Comparison of ENCODE assay signal across 20 cellular contexts in the genomic region with DNA sequence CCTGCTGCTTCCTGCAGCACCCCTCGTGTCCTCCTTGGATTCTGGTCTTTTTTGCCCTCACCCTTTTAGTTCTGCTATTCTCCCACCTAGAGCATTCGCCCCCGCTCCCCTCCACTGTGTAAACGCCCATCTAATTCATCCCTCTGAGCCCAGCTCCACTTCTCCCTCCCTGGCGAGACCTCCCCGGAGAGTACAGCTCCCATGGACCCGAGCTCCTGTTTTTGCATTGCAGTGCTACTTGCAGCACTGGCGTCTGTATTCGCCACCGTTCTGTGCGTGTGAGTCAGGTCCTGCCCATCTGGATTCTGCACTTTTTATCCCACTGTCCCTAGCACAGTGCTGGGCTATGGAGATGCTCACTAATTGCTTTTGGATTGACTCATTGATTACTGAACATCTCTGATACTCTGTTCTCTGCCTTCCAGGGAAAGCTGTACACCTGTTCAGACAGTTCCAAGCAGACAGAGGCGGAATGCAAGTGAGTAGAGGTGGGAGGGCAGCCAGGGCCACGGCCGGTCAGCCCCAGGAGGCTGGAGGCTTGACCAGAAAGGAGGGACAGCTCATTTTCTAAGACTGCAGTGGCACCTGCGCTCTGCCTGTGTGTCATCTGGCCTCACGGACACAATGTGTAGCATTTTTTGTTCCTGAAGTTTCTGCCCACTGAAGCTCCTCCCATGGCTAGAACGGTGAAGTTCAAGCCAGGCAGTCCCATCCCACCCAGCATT.
DNase-seq lines count a peak whose midpoint lies in the region; ATAC-seq, FAIRE-seq and TF ChIP-seq lines count a peak whose summit lies in the region.
"Had no signal": no experiment of that assay in that cellular context is flagged by ENCODE, and none has a peak within 500 bp of the region (broad histone marks: within the 10 kb centered on the region; RNA-seq: fewer than 3 reads in every experiment).

No MANE protein-coding gene starts in this region.

- peak overlapping the region; percentile 16 for H3K27ac ChIP-seq in angular gyrus (ENCODE audit: low read depth, low read length)
- H3K27ac ChIP-seq in sigmoid colon, result no peak overlapping the region
- H3K27ac ChIP-seq in brain microvascular endothelial cell, result no peak overlapping the region
- H3K27ac ChIP-seq: BLaER1 treated with 17β-estradiol and CSF1 and Interleukin-3, amounts not matched to agents 10 nM and 100 nM; C4-2B had no signal

- peak; percentile 23 for FAIRE-seq in urothelium cell line (lab: Jason Lieb, UNC)
- FAIRE-seq: A204.1, D721Med, G401.6, GM12891 had no signal

- no peak for TF ChIP-seq EP300 in sigmoid colon (IDR thresholded peaks at IDR 0.05)

- 88 to 89% methylated on average over 17 of the region's 17 CpGs for WGBS in sigmoid colon, 2 donors

- no peak overlapping the region for H3K4me3 ChIP-seq in sigmoid colon
- H3K4me3 ChIP-seq in brain microvascular endothelial cell (ENCODE audit: low read depth, low read length), result no peak overlapping the region
- H3K4me3 ChIP-seq: BLaER1 treated with 17β-estradiol and CSF1 and Interleukin-3, amounts not matched to agents 10 nM and 100 nM had no signal

- H3K4me1 ChIP-seq in sigmoid colon, result no peaks in the 10 kb centered on the region
- H3K4me1 ChIP-seq: Caco-2 had no signal

- DNase-seq in sigmoid colon (peak; percentile 11), urothelium cell line (ENCODE audit: low spot score) (no peak), brain microvascular endothelial cell (no peak), NCI-H524 treated with DMSO at 0.1 percent for 48 hours (lab: John Stamatoyannopoulos, UW) (no peak)
- DNase-seq: 8988T; AML-193; Caco-2; Calu3; CD4-positive, alpha-beta T cell; CD8-positive, alpha-beta T cell; DMS79 treated with DMSO at 0.1 percent for 48 hours; GF-D8 had no signal

- in situ Hi-C loops in brain microvascular endothelial cell (cut with HindIII; ENCODE audit: low pct_ligation_motif_present, low sequenced_read_pairs), result no loop called here

- no peaks in the 10 kb centered on the region for H3K9me3 ChIP-seq in sigmoid colon

- TF ChIP-seq POLR2A in sigmoid colon (IDR thresholded peaks at IDR 0.05), result no peak

- no peak for ATAC-seq in HG03354 (IDR thresholded peaks at IDR 0.05; ENCODE audit: poor library complexity, severe bottlenecking, unreplicated experiment)
- ATAC-seq: CD8-positive, alpha-beta T cell had no signal

- peaks cover 39 to 98% (median 63%) of the 10 kb centered on the region in 4 donors for H3K36me3 ChIP-seq in sigmoid colon
- no peaks in the 10 kb centered on the region for H3K36me3 ChIP-seq in brain microvascular endothelial cell (replicated peaks)
- H3K36me3 ChIP-seq: BLaER1 treated with 17β-estradiol and CSF1 and Interleukin-3, amounts not matched to agents 10 nM and 100 nM had no signal

- TF ChIP-seq CTCF in sigmoid colon (IDR thresholded peaks at IDR 0.05) (no peak), brain microvascular endothelial cell (IDR thresholded peaks at IDR 0.05; ENCODE audit: low read depth, low read length, missing control alignments) (no peak)

- H3K27me3 ChIP-seq in sigmoid colon (no peaks in the 10 kb centered on the region), brain microvascular endothelial cell (replicated peaks) (no peaks in the 10 kb centered on the region)
- H3K27me3 ChIP-seq: BLaER1 treated with 17β-estradiol and CSF1 and Interleukin-3, amounts not matched to agents 10 nM and 100 nM had no signal

- intact Hi-C loops in sigmoid colon (cut with DNase I), result no loop called here
